Comparison of ENCODE assay signal across 17 cellular contexts in genomic region chr5:136023935-136024645, GRCh38. TPM values are rescaled to one million over a fixed set of nuclear protein-coding genes. Genes with fewer than 3 reads are reported as not detected.
DNase-seq lines count a peak whose midpoint lies in the region; ATAC-seq and TF ChIP-seq lines count a peak whose summit lies in the region.
"Had no signal": no experiment of that assay in that cellular context is flagged by ENCODE, and none has a peak within 500 bp of the region (broad histone marks: within the 10 kb centered on the region; RNA-seq: fewer than 3 reads in every experiment).

No MANE protein-coding gene starts in this region.

- H3K27me3 ChIP-seq in MG63 (no peaks in the 10 kb centered on the region), PC-9 (ENCODE audit: insufficient read depth, low read depth) (no peaks in the 10 kb centered on the region)
- H3K27me3 ChIP-seq: ovary, upper lobe of left lung had no signal

- no TSS peak for BruUV-seq in PC-9 (replicated peaks; lab: Mats Ljungman, UMichigan)

- POLR2A ChIA-PET in PC-9 (lab: Charles Lee; ENCODE audit: unreplicated experiment), result no interaction called here

- peak; percentile 95 for DNase-seq in AG09319 (ENCODE audit: extremely low read depth, low read depth)
- DNase-seq in MG63, result peak; percentile 87
- DNase-seq in putamen (ENCODE audit: low spot score), result peak; percentile 25
- no peak for DNase-seq in PC-9
- no peak for DNase-seq in occipital lobe (lab: John Stamatoyannopoulos, UW)
- DNase-seq in AML-193 (lab: John Stamatoyannopoulos, UW), result no peak
- DNase-seq: CD4-positive, alpha-beta T cell; GDM1; mesendoderm; NCI-H2107; ovary; SK-N-SH; upper lobe of left lung had no signal

- TF ChIP-seq CTCF in AG09319 (IDR thresholded peaks at IDR 0.05; ENCODE audit: low read depth, low read length) (no peak), PC-9 (conservative IDR thresholded peaks at IDR 0.05) (no peak)

- H3K79me2 ChIP-seq in PC-9 (ENCODE audit: low read depth), result peaks cover under 1% of the 10 kb centered on the region

- intact Hi-C loops in dendritic cell treated with granulocyte-macrophage colony-stimulating factor and Interleukin-4, amounts not matched to agents 40 ng/mL and 50 ng/mL, for 4 days (cut with micrococcal nuclease), result no loop called here
- intact Hi-C loops in PC-9 (cut with micrococcal nuclease; ENCODE audit: unreplicated experiment), result no loop called here

- H3K9me3 ChIP-seq in MG63 (no peaks in the 10 kb centered on the region), PC-9 (ENCODE audit: insufficient read depth, low read depth) (no peaks in the 10 kb centered on the region)
- H3K9me3 ChIP-seq: HAP-1, ovary, SK-N-SH, upper lobe of left lung had no signal

- H3K27ac ChIP-seq in PC-9, result no peak overlapping the region
- H3K27ac ChIP-seq: ovary, upper lobe of left lung had no signal

- peaks cover 37% of the 10 kb centered on the region for H3F3A ChIP-seq in PC-9 (ENCODE audit: insufficient read depth, low read depth)

- H3K36me3 ChIP-seq in MG63 (peaks cover 2% of the 10 kb centered on the region), PC-9 (ENCODE audit: low read depth) (no peaks in the 10 kb centered on the region)
- H3K36me3 ChIP-seq: HAP-1, ovary, upper lobe of left lung had no signal

- no peak for ATAC-seq in HG03039 (IDR thresholded peaks at IDR 0.05; ENCODE audit: unreplicated experiment)

- H3K4me3 Mint-ChIP-seq in dendritic cell treated with granulocyte-macrophage colony-stimulating factor and Interleukin-4, amounts not matched to agents 40 ng/mL and 50 ng/mL, for 4 days, result no peak overlapping the region
- H3K4me3 Mint-ChIP-seq: CD4-positive, alpha-beta T cell; central memory CD8-positive, alpha-beta T cell had no signal

- no peak overlapping the region for H2AFZ ChIP-seq in PC-9

- H3K36me3 Mint-ChIP-seq in dendritic cell treated with granulocyte-macrophage colony-stimulating factor and Interleukin-4, amounts not matched to agents 40 ng/mL and 50 ng/mL, for 4 days (ENCODE audit: low read depth), result peaks cover 3% of the 10 kb centered on the region

- CTCF ChIA-PET in PC-9 (lab: Charles Lee), result no interaction called here

- no peak overlapping the region for H3K4me3 ChIP-seq in MG63
- no peak overlapping the region for H3K4me3 ChIP-seq in PC-9
- H3K4me3 ChIP-seq: HAP-1, ovary, upper lobe of left lung had no signal

- H4K20me1 ChIP-seq in PC-9 (ENCODE audit: insufficient read depth), result no peaks in the 10 kb centered on the region

- H3K4me2 ChIP-seq in PC-9, result no peak overlapping the region
- H3K4me2 ChIP-seq: SK-N-SH had no signal

- H3K4me1 ChIP-seq in PC-9 (replicated peaks; ENCODE audit: insufficient read depth), result peaks cover 47% of the 10 kb centered on the region
- H3K4me1 ChIP-seq: HAP-1 had no signal

- H3K4me1 Mint-ChIP-seq in dendritic cell treated with granulocyte-macrophage colony-stimulating factor and Interleukin-4, amounts not matched to agents 40 ng/mL and 50 ng/mL, for 4 days (ENCODE audit: low read depth), result peaks cover 79% of the 10 kb centered on the region

- no peaks in the 10 kb centered on the region for H3K9me2 ChIP-seq in PC-9 (ENCODE audit: insufficient read depth)
- H3K9me2 ChIP-seq: SK-N-SH had no signal

- H3K9me3 Mint-ChIP-seq in dendritic cell treated with granulocyte-macrophage colony-stimulating factor and Interleukin-4, amounts not matched to agents 40 ng/mL and 50 ng/mL, for 4 days, result no peaks in the 10 kb centered on the region
- H3K9me3 Mint-ChIP-seq: CD4-positive, alpha-beta T cell; central memory CD8-positive, alpha-beta T cell had no signal

- peaks cover 3% of the 10 kb centered on the region for H3K27me3 Mint-ChIP-seq in dendritic cell treated with granulocyte-macrophage colony-stimulating factor and Interleukin-4, amounts not matched to agents 40 ng/mL and 50 ng/mL, for 4 days

- H3K27ac Mint-ChIP-seq in dendritic cell treated with granulocyte-macrophage colony-stimulating factor and Interleukin-4, amounts not matched to agents 40 ng/mL and 50 ng/mL, for 4 days, result peak overlapping the region; percentile 77
- H3K27ac Mint-ChIP-seq: CD4-positive, alpha-beta T cell had no signal

RNA-seq across cellular contexts. Expression of gene TGFBI, which starts 4.7 kb away (rescaled TPM):
- 2,057 and 2,194 TPM in 2 replicates for total RNA-seq in MG63 (2014; rRNA removed; shearing (Covaris generic); ENCODE audit: low replicate concordance)
- total RNA-seq in PC-9 (2021) (430 and 437 TPM in 2 replicates), occipital lobe (4.2 TPM)

Comparison
In these comparisons a context has a peak if more than half of its experiments do, and no peak if none do; other contexts are left out.
1. DNase-seq: peak in AG09319 (single experiment), MG63 (single experiment) and putamen (single experiment); none in PC-9 (0 of 2), occipital lobe (single experiment) and AML-193 (0 of 2).
2. RNA of gene TGFBI, which starts 4.7 kb away (total RNA-seq): 2,057 to 2,194 TPM in MG63 and 430 to 437 TPM in PC-9; 4.2 TPM in occipital lobe (single experiment); every median in the first group is over 10 times any median in the second.